23 cellular contexts compared by ENCODE assay signal in the genomic region with DNA sequence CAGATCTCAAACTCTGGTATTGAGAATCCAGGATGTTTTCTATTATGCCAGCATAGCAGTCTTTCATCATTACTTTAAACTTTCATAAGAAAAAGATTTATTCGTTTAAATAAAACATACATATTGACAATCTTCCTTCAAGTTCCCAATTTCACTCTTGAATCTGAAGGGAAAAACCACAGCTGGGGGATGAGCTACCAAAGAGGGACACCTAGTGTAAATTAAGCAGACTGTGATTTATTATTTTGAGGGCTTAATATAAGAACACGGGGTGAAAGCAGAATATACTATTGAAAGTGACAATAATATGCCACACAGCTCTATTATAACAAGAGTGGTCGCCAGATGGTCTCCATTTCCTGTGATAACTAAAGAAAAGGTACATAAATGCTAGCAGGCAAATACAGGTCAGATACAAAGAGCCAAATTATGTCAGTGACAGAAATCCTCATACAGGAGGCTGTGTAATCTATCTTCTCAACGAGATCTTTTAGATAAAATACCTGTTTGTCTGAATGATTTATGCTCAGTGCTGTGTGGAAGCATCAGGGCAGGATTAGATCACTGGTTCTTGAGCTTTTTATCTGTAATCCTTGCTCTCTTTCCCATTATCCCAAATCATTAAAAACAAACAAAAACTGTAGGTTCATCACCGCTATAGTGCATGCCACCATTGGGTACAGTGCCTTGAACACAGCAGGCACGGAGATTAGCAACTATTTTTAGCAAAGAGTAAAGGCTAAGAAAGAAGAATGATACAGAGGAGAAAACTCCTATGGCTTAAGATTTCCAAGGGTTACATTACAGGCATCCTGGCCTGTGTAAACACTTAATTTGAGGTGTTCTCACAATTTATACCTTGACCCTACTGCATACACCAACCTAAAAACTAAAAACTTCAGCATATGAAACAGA.
A peak's percentile ranks its signal among the peaks of the same experiment; 100 is the strongest.
DNase-seq lines count a peak whose midpoint lies in the region; ATAC-seq, FAIRE-seq and TF ChIP-seq lines count a peak whose summit lies in the region.
"Had no signal": no experiment of that assay in that cellular context is flagged by ENCODE, and none has a peak within 500 bp of the region (broad histone marks: within the 10 kb centered on the region; RNA-seq: fewer than 3 reads in every experiment).

No MANE protein-coding gene starts in this region.

- TF ChIP-seq CTCF in BJ (IDR thresholded peaks at IDR 0.05; ENCODE audit: insufficient read depth, low read depth, low read length) (0 out of 2 replicates have a peak, but pooled peaks have one; percentile 14), fibroblast of pulmonary artery (IDR thresholded peaks at IDR 0.05; ENCODE audit: low read length, missing control alignments) (no peak)

- H3K4me3 ChIP-seq in BJ (ENCODE audit: low read depth, low read length) = no peak overlapping the region
- no peak overlapping the region for H3K4me3 ChIP-seq in fibroblast of pulmonary artery (replicated peaks; ENCODE audit: low read depth, low read length)
- H3K4me3 ChIP-seq: BLaER1 treated with 17β-estradiol and CSF1 and Interleukin-3, amounts not matched to agents 10 nM and 100 nM; Peyer's patch; psoas muscle; stomach had no signal

- H3K27me3 ChIP-seq in BJ (ENCODE audit: control insufficient read depth, insufficient read depth, low read length) = no peaks in the 10 kb centered on the region
- H3K27me3 ChIP-seq: BLaER1 treated with 17β-estradiol and CSF1 and Interleukin-3, amounts not matched to agents 10 nM and 100 nM; Peyer's patch; stomach had no signal

- peaks cover 10% of the 10 kb centered on the region for H3K36me3 ChIP-seq in BJ (ENCODE audit: control insufficient read depth, insufficient read depth, low read length)

- CTCF ChIA-PET in BJ (lab: Yijun Ruan, JAX) = interaction anchor here (0.7 to 2.1 kb wide), 5 partner anchors 9 to 1059 kb away, joined by 3 to 5 read pairs (median 4); no protein-coding TSS in a partner anchor

- FAIRE-seq in frontal cortex (lab: Jason Lieb, UNC) = no peak
- FAIRE-seq: bronchial epithelial cell, GM12892, HepG2, small intestine had no signal

- no peak overlapping the region for H3K27ac Mint-ChIP-seq in stimulated activated memory B cell treated with anti-CD40 and anti-IgM and Interleukin-4, amounts not matched to agents 10 μg/mL and 1 μg/mL and 100 μg/mL, for 72 hours
- H3K27ac Mint-ChIP-seq: activated CD4-positive, alpha-beta T cell treated with anti-CD3 and anti-CD28 coated beads for 36 hours; nephron progenitor cell had no signal

- H3K27me3 Mint-ChIP-seq in stimulated activated memory B cell treated with anti-CD40 and anti-IgM and Interleukin-4, amounts not matched to agents 10 μg/mL and 1 μg/mL and 100 μg/mL, for 72 hours = no peaks in the 10 kb centered on the region
- H3K27me3 Mint-ChIP-seq: activated CD4-positive, alpha-beta T cell treated with anti-CD3 and anti-CD28 coated beads for 36 hours had no signal

- no peaks in the 10 kb centered on the region for H3K4me1 Mint-ChIP-seq in stimulated activated memory B cell treated with anti-CD40 and anti-IgM and Interleukin-4, amounts not matched to agents 10 μg/mL and 1 μg/mL and 100 μg/mL, for 72 hours
- H3K4me1 Mint-ChIP-seq: nephron progenitor cell had no signal

- POLR2A ChIA-PET in BJ (lab: Charles Lee) = no interaction called here

- peaks cover 36% of the 10 kb centered on the region for H3K36me3 Mint-ChIP-seq in stimulated activated memory B cell treated with anti-CD40 and anti-IgM and Interleukin-4, amounts not matched to agents 10 μg/mL and 1 μg/mL and 100 μg/mL, for 72 hours

- DNase-seq in BJ (ENCODE audit: low read depth) = no peak
- DNase-seq in GM03348 (ENCODE audit: low spot score) = peak; percentile 13
- peak; percentile 87 for DNase-seq in NCI-H69 (lab: John Stamatoyannopoulos, UW)
- peak; percentile 19 for DNase-seq in fibroblast of pulmonary artery (ENCODE audit: low read depth)
- no peak for DNase-seq in frontal cortex (ENCODE audit: low spot score in 2 of 2)
- DNase-seq: activated CD4-positive, alpha-beta T cell treated with anti-CD3 and anti-CD28 coated beads for 36 hours; activated effector memory CD4-positive, alpha-beta T cell treated with Interleukin-2 at 50 U/mL for 16 hours; dermis blood vessel endothelial cell; NCI-H2029; NCI-H774; nephron progenitor cell; Peyer's patch; psoas muscle; small intestine; stimulated activated CD4-positive, alpha-beta T cell treated with anti-CD3 and anti-CD28 coated beads, Interleukin-2, amount 100 ng/mL, for 48 hours; stomach had no signal

- H3K4me3 Mint-ChIP-seq in stimulated activated memory B cell treated with anti-CD40 and anti-IgM and Interleukin-4, amounts not matched to agents 10 μg/mL and 1 μg/mL and 100 μg/mL, for 72 hours = no peak overlapping the region
- H3K4me3 Mint-ChIP-seq: activated CD4-positive, alpha-beta T cell treated with anti-CD3 and anti-CD28 coated beads for 36 hours; nephron progenitor cell had no signal

- ATAC-seq in stimulated activated memory B cell treated with anti-CD40 and anti-IgM and Interleukin-4, amounts not matched to agents 10 μg/mL and 1 μg/mL and 100 μg/mL, for 72 hours = no peak
- ATAC-seq in HG03460 (IDR thresholded peaks at IDR 0.05; ENCODE audit: unreplicated experiment) (no peak), HG02588 (IDR thresholded peaks at IDR 0.05; ENCODE audit: unreplicated experiment) (no peak)
- ATAC-seq: activated CD4-positive, alpha-beta T cell treated with anti-CD3 and anti-CD28 coated beads for 36 hours; HepG2; psoas muscle had no signal

- H3K9me3 Mint-ChIP-seq in stimulated activated memory B cell treated with anti-CD40 and anti-IgM and Interleukin-4, amounts not matched to agents 10 μg/mL and 1 μg/mL and 100 μg/mL, for 72 hours = no peaks in the 10 kb centered on the region
- H3K9me3 Mint-ChIP-seq: nephron progenitor cell had no signal

Comparison
In these comparisons a context has a peak if more than half of its experiments do, and no peak if none do; other contexts are left out.
1. DNase-seq: peak in GM03348 (single experiment), NCI-H69 (single experiment) and fibroblast of pulmonary artery (single experiment); none in BJ (single experiment) and frontal cortex (0 of 2).